Comparison of ENCODE assay signal across 9 cellular contexts in genomic region chr9:136773386-136774044, GRCh38. TPM values are rescaled to one million over a fixed set of nuclear protein-coding genes. Genes with fewer than 3 reads are reported as not detected.
DNase-seq lines count a peak whose midpoint lies in the region; ATAC-seq and TF ChIP-seq lines count a peak whose summit lies in the region.
"Had no signal": no experiment of that assay in that cellular context is flagged by ENCODE, and none has a peak within 500 bp of the region (broad histone marks: within the 10 kb centered on the region; RNA-seq: fewer than 3 reads in every experiment).

No MANE protein-coding gene starts in this region.

- WGBS in prostate gland, result 100% methylated on average over 2 of the region's 7 CpGs

- H3K27me3 ChIP-seq in prostate gland (replicated peaks; ENCODE audit: insufficient read depth), result no peaks in the 10 kb centered on the region

- ATAC-seq in mucosa of descending colon, result peak; percentile 20
- ATAC-seq in HG02970 (IDR thresholded peaks at IDR 0.05; ENCODE audit: low FRiP score, unreplicated experiment), result no peak

- H3K4me1 ChIP-seq in mucosa of descending colon (ENCODE audit: low read depth) (peaks cover 7% of the 10 kb centered on the region), prostate gland (replicated peaks) (no peaks in the 10 kb centered on the region)

- no peaks in the 10 kb centered on the region for H3K36me3 ChIP-seq in mucosa of descending colon (ENCODE audit: low read depth)
- no peaks in the 10 kb centered on the region for H3K36me3 ChIP-seq in prostate gland

- no peak for TF ChIP-seq POLR2A in prostate gland (IDR thresholded peaks at IDR 0.05)

- H3K9me3 ChIP-seq in mucosa of descending colon (peaks cover 4% of the 10 kb centered on the region), prostate gland (no peaks in the 10 kb centered on the region)

- TF ChIP-seq EP300 in Ishikawa (IDR thresholded peaks at IDR 0.05; ENCODE audit: borderline replicate concordance), result no peak

- H3K4me3 ChIP-seq in mucosa of descending colon, result no peak overlapping the region
- H3K4me3 ChIP-seq in prostate gland, result no peak overlapping the region

- DNase-seq in DMS53 (lab: John Stamatoyannopoulos, UW), result peak; percentile 62
- DNase-seq in DMS53 treated with DMSO at 0.1 percent for 48 hours (lab: John Stamatoyannopoulos, UW; ENCODE audit: unreplicated experiment), result no peak
- peak; percentile 33 for DNase-seq in activated CD4-positive, CD25-positive, alpha-beta regulatory T cell treated with anti-CD3 and anti-CD28 coated beads, Interleukin-2, amount 50 U/mL, for 72 hours
- DNase-seq in mucosa of descending colon, result peak in 2 of 3 donors; percentile 52 to 60
- no peak for DNase-seq in A172 (ENCODE audit: low spot score)
- DNase-seq in prostate gland (ENCODE audit: low spot score), result no peak
- DNase-seq: NCI-H524 treated with DMSO at 0.1 percent for 48 hours had no signal

- no peak for TF ChIP-seq RAD21 in Ishikawa (IDR thresholded peaks at IDR 0.05; ENCODE audit: low read depth)

- H3K27ac ChIP-seq in prostate gland, result no peak overlapping the region

- intact Hi-C loops in mucosa of descending colon (cut with DNase I, micrococcal nuclease), result no loop called here
- intact Hi-C loops in prostate gland (cut with DNase I), result no loop called here

- TF ChIP-seq CTCF in mucosa of descending colon (IDR thresholded peaks at IDR 0.05) (no peak), prostate gland (IDR thresholded peaks at IDR 0.05) (no peak)

TF ChIP-seq in Ishikawa, 13 proteins besides CTCF, POLR2A, EP300 and RAD21:
- TF ChIP-seq CREB1 (IDR thresholded peaks at IDR 0.05; ENCODE audit: low read depth), result no peak
- peak; percentile 78 for TF ChIP-seq YY1 (IDR thresholded peaks at IDR 0.05; ENCODE audit: low read depth)
- TF ChIP-seq TEAD4 (IDR thresholded peaks at IDR 0.05), result no peak
- no peak for TF ChIP-seq REST (IDR thresholded peaks at IDR 0.05; ENCODE audit: low read depth)
- TF ChIP-seq USF1 (IDR thresholded peaks at IDR 0.05), result peak; percentile 97
- TF ChIP-seq EGR1 (IDR thresholded peaks at IDR 0.05), result no peak
- TF ChIP-seq ZBTB7A (IDR thresholded peaks at IDR 0.05; ENCODE audit: low read depth), result no peak
- no peak for TF ChIP-seq NFIC (IDR thresholded peaks at IDR 0.05)
- TF ChIP-seq CEBPB (IDR thresholded peaks at IDR 0.05), result no peak
- peak; percentile 66 for TF ChIP-seq MAX (IDR thresholded peaks at IDR 0.05)
- no peak for TF ChIP-seq FOXM1 (IDR thresholded peaks at IDR 0.05; ENCODE audit: borderline replicate concordance, low read depth)

RNA-seq across cellular contexts. Expression of gene LCN15, which starts 9.2 kb away (rescaled TPM):
- total RNA-seq in mucosa of descending colon, result 10 to 100 TPM in 1 of 3 donors, 1 to 10 TPM in 2; 1.6 to 17.2 (median 3.7) TPM
- total RNA-seq in A172 (2014; rRNA removed; shearing (Covaris generic)), result not detected in 2 replicates
- under 1 TPM in 1 of 2 donors, not detected in 1; 0.40 TPM for total RNA-seq in prostate gland

RNA-seq across cellular contexts. Expression of gene LCN8, which starts 15.5 kb away (rescaled TPM):
- total RNA-seq in mucosa of descending colon (not detected), prostate gland (not detected)
- total RNA-seq in A172 (2014; rRNA removed; shearing (Covaris generic)), result not detected in 2 replicates

RNA-seq across cellular contexts. Expression of gene TMEM141, which starts 17.6 kb away (rescaled TPM):
- 100 to 1,000 TPM; 110 to 373 (median 127) TPM for total RNA-seq in mucosa of descending colon
- 74.4 and 101 TPM in 2 replicates for total RNA-seq in A172 (2014; rRNA removed; shearing (Covaris generic))
- total RNA-seq in prostate gland, result 100 to 1,000 TPM; 181 to 335 TPM

RNA-seq across cellular contexts. Expression of gene CCDC183, which starts 22.6 kb away (rescaled TPM):
- total RNA-seq in mucosa of descending colon (10 to 100 TPM in 1 of 3 donors, 1 to 10 TPM in 2; 4.0 to 38.0 (median 7.0) TPM), prostate gland (10 to 100 TPM in 1 of 2 donors, 1 to 10 TPM in 1; 9.5 to 45.0 TPM)
- total RNA-seq in A172 (2014; rRNA removed; shearing (Covaris generic)), result 0.45 and 0.55 TPM in 2 replicates

RNA-seq across cellular contexts. Expression of gene LCN6, which starts 25.2 kb away (rescaled TPM):
- 1 to 10 TPM; 1.0 to 8.5 (median 4.7) TPM for total RNA-seq in mucosa of descending colon
- total RNA-seq in A172 (2014; rRNA removed; shearing (Covaris generic)), result not detected in 2 replicates
- total RNA-seq in prostate gland, result 10 to 100 TPM in 1 of 2 donors, 1 to 10 TPM in 1; 7.8 to 16.2 TPM

Comparison
In these comparisons a context has a peak if more than half of its experiments do, and no peak if none do; other contexts are left out.
1. DNase-seq: peak in DMS53 (single experiment), activated CD4-positive, CD25-positive, alpha-beta regulatory T cell treated with anti-CD3 and anti-CD28 coated beads, Interleukin-2, amount 50 U/mL, for 72 hours (single experiment) and mucosa of descending colon (2 of 3); none in DMS53 treated with DMSO at 0.1 percent for 48 hours (single experiment), A172 (single experiment) and prostate gland (single experiment).